In the genomic region with DNA sequence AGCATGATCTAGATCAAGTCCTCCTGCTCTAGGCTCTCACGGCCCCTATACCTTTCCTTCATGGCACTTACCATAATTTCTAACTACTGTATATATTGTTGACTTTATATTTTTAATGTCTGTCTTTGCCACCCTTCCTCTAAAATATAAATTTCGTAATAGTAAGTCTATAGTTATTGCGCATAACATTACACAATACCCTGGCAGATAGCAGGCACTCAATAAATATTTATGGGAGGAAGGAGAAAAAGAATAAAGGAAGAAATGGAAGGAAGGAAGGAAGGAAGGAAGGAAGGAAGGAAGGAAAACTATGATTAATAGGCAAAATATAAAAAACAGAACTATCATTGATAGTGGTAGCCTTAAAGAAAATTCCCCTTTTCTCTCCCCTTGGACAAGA, we compare ENCODE assay signal across 32 cellular contexts.
"Had no signal": no experiment of that assay in that cellular context is flagged by ENCODE, and none has a peak within 500 bp of the region (broad histone marks: within the 10 kb centered on the region; RNA-seq: fewer than 3 reads in every experiment).

No MANE protein-coding gene starts in this region.

- H3K9me3 Mint-ChIP-seq: activated CD8-positive, alpha-beta T cell treated with anti-CD3 and anti-CD28 coated beads for 36 hours; activated naive CD4-positive, alpha-beta T cell treated with anti-CD3 and anti-CD28 coated beads for 36 hours; activated naive CD4-positive, alpha-beta T cell treated with anti-CD3 and anti-CD28 coated beads, Interleukin-2, amount 50 U/mL, for 24 hours; effector memory CD8-positive, alpha-beta T cell; T-helper 2 cell treated with Interferon-gamma antibody and Interleukin-4, amounts not matched to agents 5 μg/mL and 100 μg/mL, for 36 hours had no signal

- H3K36me3 Mint-ChIP-seq: activated naive CD4-positive, alpha-beta T cell treated with anti-CD3 and anti-CD28 coated beads, Interleukin-2, amount 50 U/mL, for 24 hours; activated naive CD8-positive, alpha-beta T cell treated with anti-CD3 and anti-CD28 coated beads for 36 hours had no signal

- DNase-seq: activated B cell treated with CpG ODN at 0.5 μM for 24 hours; activated CD4-positive, alpha-beta T cell treated with anti-CD3 and anti-CD28 coated beads for 48 hours; activated CD4-positive, alpha-beta T cell treated with anti-CD3 and anti-CD28 coated beads, Interleukin-2, amount 50 U/mL, for 1 hour; activated CD4-positive, alpha-beta T cell treated with anti-CD3 and anti-CD28 coated beads, Interleukin-2, amount 50 U/mL, for 48 hours; activated CD8-positive, alpha-beta memory T cell treated with anti-CD3 and anti-CD28 coated beads for 24 hours; activated CD8-positive, alpha-beta T cell treated with anti-CD3 and anti-CD28 coated beads for 36 hours; activated effector memory CD4-positive, alpha-beta T cell treated with anti-CD3 and anti-CD28 coated beads, Interleukin-2, amount 50 U/mL, for 16 hours; activated naive CD4-positive, alpha-beta T cell treated with anti-CD3 and anti-CD28 coated beads for 36 hours; activated naive CD8-positive, alpha-beta T cell treated with anti-CD3 and anti-CD28 coated beads for 36 hours; activated naive CD8-positive, alpha-beta T cell treated with anti-CD3 and anti-CD28 coated beads, Interleukin-2, amount 50 U/mL, for 24 hours; activated T-cell treated with anti-CD3 and anti-CD28 coated beads, Interleukin-2, amount 50 U/mL, for 4 hours; adrenal gland; amygdala; aorta; body of pancreas; caudate nucleus; cortex of kidney; dermis blood vessel endothelial cell; effector CD4-positive, alpha-beta T cell; effector memory CD8-positive, alpha-beta T cell; erythroblast; foreskin keratinocyte; gastrocnemius medialis; glutamatergic neuron; heart left ventricle; T-helper 17 cell; T1000; WERI-Rb-1 had no signal

- H3K4me1 Mint-ChIP-seq: activated B cell treated with CpG ODN at 0.5 μM for 24 hours; activated naive CD8-positive, alpha-beta T cell treated with anti-CD3 and anti-CD28 coated beads for 36 hours; activated naive CD8-positive, alpha-beta T cell treated with anti-CD3 and anti-CD28 coated beads, Interleukin-2, amount 50 U/mL, for 24 hours; activated T-helper 17 cell treated with anti-CD3 and anti-CD28 coated beads, Interleukin-2, amount 50 U/mL, for 72 hours; T-helper 17 cell had no signal

- H3K4me3 Mint-ChIP-seq: activated B cell treated with CpG ODN at 0.5 μM for 24 hours; activated CD8-positive, alpha-beta T cell treated with anti-CD3 and anti-CD28 coated beads for 36 hours; activated naive CD4-positive, alpha-beta T cell treated with anti-CD3 and anti-CD28 coated beads for 36 hours; activated naive CD4-positive, alpha-beta T cell treated with anti-CD3 and anti-CD28 coated beads, Interleukin-2, amount 50 U/mL, for 24 hours; activated naive CD8-positive, alpha-beta T cell treated with anti-CD3 and anti-CD28 coated beads for 36 hours; activated naive CD8-positive, alpha-beta T cell treated with anti-CD3 and anti-CD28 coated beads, Interleukin-2, amount 50 U/mL, for 24 hours; activated T-cell treated with anti-CD3 and anti-CD28 coated beads, Interleukin-2, amount 50 U/mL, for 4 hours; activated T-helper 17 cell treated with anti-CD3 and anti-CD28 coated beads, Interleukin-2, amount 50 U/mL, for 72 hours; effector memory CD8-positive, alpha-beta T cell; T-helper 17 cell; T-helper 2 cell treated with Interferon-gamma antibody and Interleukin-4, amounts not matched to agents 5 μg/mL and 100 μg/mL, for 36 hours had no signal

- ATAC-seq: activated CD4-positive, CD25-positive, alpha-beta regulatory T cell treated with anti-CD3 and anti-CD28 coated beads, Interleukin-2, amount 50 U/mL, for 24 hours; activated CD8-positive, alpha-beta T cell treated with anti-CD3 and anti-CD28 coated beads for 36 hours; activated naive CD8-positive, alpha-beta T cell treated with anti-CD3 and anti-CD28 coated beads, Interleukin-2, amount 50 U/mL, for 24 hours; activated T-cell treated with anti-CD3 and anti-CD28 coated beads, Interleukin-2, amount 50 U/mL, for 4 hours; activated T-helper 17 cell treated with anti-CD3 and anti-CD28 coated beads, Interleukin-2, amount 50 U/mL, for 72 hours; body of pancreas; effector memory CD8-positive, alpha-beta T cell; foreskin keratinocyte; gastrocnemius medialis; heart left ventricle; T-helper 17 cell had no signal

- H3K27me3 Mint-ChIP-seq: activated CD8-positive, alpha-beta T cell treated with anti-CD3 and anti-CD28 coated beads for 36 hours; activated naive CD4-positive, alpha-beta T cell treated with anti-CD3 and anti-CD28 coated beads, Interleukin-2, amount 50 U/mL, for 24 hours; activated naive CD8-positive, alpha-beta T cell treated with anti-CD3 and anti-CD28 coated beads for 36 hours; activated naive CD8-positive, alpha-beta T cell treated with anti-CD3 and anti-CD28 coated beads, Interleukin-2, amount 50 U/mL, for 24 hours; T-helper 17 cell had no signal

- H3K27ac Mint-ChIP-seq: activated B cell treated with CpG ODN at 0.5 μM for 24 hours; activated CD8-positive, alpha-beta T cell treated with anti-CD3 and anti-CD28 coated beads for 36 hours; activated naive CD4-positive, alpha-beta T cell treated with anti-CD3 and anti-CD28 coated beads for 36 hours; activated naive CD4-positive, alpha-beta T cell treated with anti-CD3 and anti-CD28 coated beads, Interleukin-2, amount 50 U/mL, for 24 hours; activated naive CD8-positive, alpha-beta T cell treated with anti-CD3 and anti-CD28 coated beads for 36 hours; activated naive CD8-positive, alpha-beta T cell treated with anti-CD3 and anti-CD28 coated beads, Interleukin-2, amount 50 U/mL, for 24 hours; activated T-helper 17 cell treated with anti-CD3 and anti-CD28 coated beads, Interleukin-2, amount 50 U/mL, for 72 hours; effector memory CD8-positive, alpha-beta T cell; T-helper 17 cell; T-helper 2 cell treated with Interferon-gamma antibody and Interleukin-4, amounts not matched to agents 5 μg/mL and 100 μg/mL, for 36 hours had no signal
